Comparison of ENCODE assay signal across 8 cellular contexts in the genomic region with DNA sequence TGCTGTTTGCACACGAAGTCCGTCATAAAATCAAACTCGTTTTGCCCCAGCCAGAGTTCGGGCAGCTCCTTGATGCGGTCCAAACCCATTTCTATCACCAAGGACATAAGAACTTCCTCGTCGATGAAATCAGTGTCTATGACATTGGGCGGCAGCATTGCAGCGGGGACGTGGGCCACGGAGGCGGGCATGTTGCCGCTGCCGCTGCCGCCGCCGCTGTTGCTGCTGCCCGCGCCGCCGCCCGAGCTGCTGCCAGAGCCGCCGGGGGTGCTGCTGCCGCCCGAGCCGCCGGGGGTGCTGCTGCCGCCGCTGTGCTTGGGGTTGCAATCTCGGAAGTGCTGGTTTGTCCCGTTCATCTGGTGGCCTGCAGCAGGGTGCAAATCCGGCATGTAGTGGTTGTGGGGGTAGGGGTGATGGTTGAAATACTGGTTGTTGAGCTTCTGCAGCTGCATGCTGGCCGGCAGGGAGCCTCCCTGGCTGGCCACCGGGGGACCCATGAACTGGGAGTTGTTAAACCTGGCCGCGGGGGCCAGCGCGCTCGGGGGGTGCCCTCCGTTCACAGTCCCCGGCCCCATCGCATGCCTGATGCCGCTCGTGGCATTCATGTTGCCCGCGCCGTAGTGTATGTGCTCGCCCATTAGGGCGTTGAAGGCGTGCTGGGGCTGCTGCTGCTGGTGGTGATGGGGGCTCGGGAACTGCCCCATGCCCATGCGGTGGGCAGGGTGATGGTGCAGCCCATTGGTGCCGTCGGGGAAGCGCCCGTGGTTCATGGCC. TPM values are rescaled to one million over a fixed set of nuclear protein-coding genes. Genes with fewer than 3 reads are reported as not detected.
DNase-seq lines count a peak whose midpoint lies in the region; ATAC-seq and TF ChIP-seq lines count a peak whose summit lies in the region.

No MANE protein-coding gene starts in this region.

- POLR2A ChIA-PET in CD8-positive, alpha-beta memory T cell (lab: Charles Lee), result interaction anchor here (0.6 to 3.0 kb wide), 17 partner anchors 82 to 600 kb away, joined by 3 to 32 read pairs (median 4); a partner anchor contains a TSS

- CTCF ChIA-PET in CD8-positive, alpha-beta memory T cell (lab: Charles Lee), result interaction anchor here (0.8 to 4.4 kb wide), 21 partner anchors 8 to 678 kb away, joined by 3 to 35 read pairs (median 4); a partner anchor contains a TSS

- peak overlapping the region; percentile 98 to 100 (median 100) for H3K4me3 Mint-ChIP-seq in CD8-positive, alpha-beta memory T cell
- H3K4me3 Mint-ChIP-seq in activated naive CD8-positive, alpha-beta T cell treated with anti-CD3 and anti-CD28 coated beads, Interleukin-2, amount 50 U/mL, for 24 hours, result peak overlapping the region; percentile 98

- peaks cover 39 to 50% (median 44%) of the 10 kb centered on the region in 3 donors for H3K4me1 Mint-ChIP-seq in CD8-positive, alpha-beta memory T cell
- H3K4me1 Mint-ChIP-seq in activated naive CD8-positive, alpha-beta T cell treated with anti-CD3 and anti-CD28 coated beads, Interleukin-2, amount 50 U/mL, for 24 hours, result peaks cover 53% of the 10 kb centered on the region

- H3K4me1 ChIP-seq in CD8-positive, alpha-beta memory T cell (ENCODE audit: insufficient read depth, low read length), result peaks cover 42% of the 10 kb centered on the region
- H3K4me1 ChIP-seq in HUES6 (ENCODE audit: control insufficient read depth, insufficient read depth, low read length) (peaks cover 41% of the 10 kb centered on the region), rectal smooth muscle tissue (ENCODE audit: control insufficient read depth, insufficient read depth, low read length) (peaks cover 20% of the 10 kb centered on the region), vagina (peaks cover 41% of the 10 kb centered on the region)

- TF ChIP-seq POLR2A in vagina (IDR thresholded peaks at IDR 0.05), result peak in 1 of 2 donors; percentile 11

- no peaks in the 10 kb centered on the region for H3K27me3 ChIP-seq in CD8-positive, alpha-beta memory T cell (ENCODE audit: insufficient read depth, low read length, poor library complexity, severe bottlenecking)
- H3K27me3 ChIP-seq in HUES6 (ENCODE audit: control insufficient read depth, insufficient read depth, low read length) (no peaks in the 10 kb centered on the region), rectal smooth muscle tissue (ENCODE audit: control insufficient read depth, insufficient read depth, low read length) (no peaks in the 10 kb centered on the region), vagina (no peaks in the 10 kb centered on the region)

- no peak for TF ChIP-seq CTCF in vagina (IDR thresholded peaks at IDR 0.05)

- peak; percentile 55 to 84 (median 75) for DNase-seq in CD8-positive, alpha-beta memory T cell
- peak; percentile 74 for DNase-seq in activated naive CD8-positive, alpha-beta T cell treated with anti-CD3 and anti-CD28 coated beads, Interleukin-2, amount 50 U/mL, for 24 hours
- DNase-seq in left cardiac atrium (peak; percentile 76), vagina (ENCODE audit: extremely low spot score in 2 of 2) (no peak)

- peak overlapping the region; percentile 96 for H3K27ac ChIP-seq in CD8-positive, alpha-beta memory T cell (ENCODE audit: low read depth, low read length)
- peak overlapping the region; percentile 95; the same call in 1 of the 2 replicates for H3K27ac ChIP-seq in HUES6 (ENCODE audit: low read depth, low read length)
- peak overlapping the region; percentile 93 for H3K27ac ChIP-seq in rectal smooth muscle tissue (ENCODE audit: low read depth, low read length)
- peak overlapping the region; percentile 98 for H3K27ac ChIP-seq in vagina

- H3K36me3 ChIP-seq in CD8-positive, alpha-beta memory T cell (ENCODE audit: insufficient read depth, low read length), result no peaks in the 10 kb centered on the region
- H3K36me3 ChIP-seq in HUES6 (ENCODE audit: control insufficient read depth, insufficient read depth, low read length) (peaks cover 23% of the 10 kb centered on the region), rectal smooth muscle tissue (ENCODE audit: control insufficient read depth, insufficient read depth, low read length) (peaks cover 6% of the 10 kb centered on the region), vagina (peaks cover 0 to 9% of the 10 kb centered on the region in 2 donors)

- intact Hi-C loops in left cardiac atrium (cut with DNase I) (loop anchor here (5.0 to 10.0 kb wide), 4 partner anchors 391 to 701 kb away; no protein-coding TSS in a partner anchor), vagina (cut with DNase I) (loop anchor here (10.0 kb wide), 1 partner anchor 161 kb away; no protein-coding TSS in a partner anchor)

- H3K27me3 Mint-ChIP-seq in CD8-positive, alpha-beta memory T cell, result peaks cover 0 to 4% of the 10 kb centered on the region in 2 donors
- peaks cover 2% of the 10 kb centered on the region for H3K27me3 Mint-ChIP-seq in activated naive CD8-positive, alpha-beta T cell treated with anti-CD3 and anti-CD28 coated beads, Interleukin-2, amount 50 U/mL, for 24 hours

- peak; percentile 23 for ATAC-seq in GM19463 (IDR thresholded peaks at IDR 0.05; ENCODE audit: unreplicated experiment)
- ATAC-seq in SK-N-SH treated with all-trans-retinoic acid at 6 μM for 48 hours, result peak; percentile 5
- peak; percentile 10 for ATAC-seq in activated naive CD8-positive, alpha-beta T cell treated with anti-CD3 and anti-CD28 coated beads, Interleukin-2, amount 50 U/mL, for 24 hours
- peak; percentile 6 to 7 for ATAC-seq in left cardiac atrium

- H3K9ac ChIP-seq in HUES6 (ENCODE audit: low read length), result peak overlapping the region; percentile 99
- H3K9ac ChIP-seq in rectal smooth muscle tissue (ENCODE audit: low read length), result peak overlapping the region; percentile 91

- peak overlapping the region; percentile 97 to 100 (median 98) for H3K27ac Mint-ChIP-seq in CD8-positive, alpha-beta memory T cell
- peak overlapping the region; percentile 98 for H3K27ac Mint-ChIP-seq in activated naive CD8-positive, alpha-beta T cell treated with anti-CD3 and anti-CD28 coated beads, Interleukin-2, amount 50 U/mL, for 24 hours

- no peaks in the 10 kb centered on the region for H3K9me3 Mint-ChIP-seq in CD8-positive, alpha-beta memory T cell
- no peaks in the 10 kb centered on the region for H3K9me3 Mint-ChIP-seq in activated naive CD8-positive, alpha-beta T cell treated with anti-CD3 and anti-CD28 coated beads, Interleukin-2, amount 50 U/mL, for 24 hours

- H3K36me3 Mint-ChIP-seq in CD8-positive, alpha-beta memory T cell, result peaks cover 3 to 50% (median 11%) of the 10 kb centered on the region in 3 donors
- peaks cover 9% of the 10 kb centered on the region for H3K36me3 Mint-ChIP-seq in activated naive CD8-positive, alpha-beta T cell treated with anti-CD3 and anti-CD28 coated beads, Interleukin-2, amount 50 U/mL, for 24 hours (ENCODE audit: low read depth)

- no peaks in the 10 kb centered on the region for H3K9me3 ChIP-seq in CD8-positive, alpha-beta memory T cell (ENCODE audit: low read length)
- H3K9me3 ChIP-seq in HUES6 (ENCODE audit: control insufficient read depth, insufficient read depth, low read depth, low read length) (no peaks in the 10 kb centered on the region), vagina (no peaks in the 10 kb centered on the region)

- peak overlapping the region; percentile 98 for H3K4me3 ChIP-seq in CD8-positive, alpha-beta memory T cell (ENCODE audit: low read length)
- H3K4me3 ChIP-seq in HUES6 (ENCODE audit: low read depth, low read length) (peak overlapping the region; percentile 98), rectal smooth muscle tissue (ENCODE audit: low read length) (peak overlapping the region; percentile 83), vagina (peak overlapping the region; percentile 62 to 97)

TF ChIP-seq in SK-N-SH treated with all-trans-retinoic acid at 6 μM for 48 hours, 23 proteins besides CTCF, POLR2A, EP300 and RAD21 (continues in another document):
- no peak for TF ChIP-seq ISL1 (CRISPR knock-in tag; IDR thresholded peaks at IDR 0.05)
- TF ChIP-seq, protein P1, sequence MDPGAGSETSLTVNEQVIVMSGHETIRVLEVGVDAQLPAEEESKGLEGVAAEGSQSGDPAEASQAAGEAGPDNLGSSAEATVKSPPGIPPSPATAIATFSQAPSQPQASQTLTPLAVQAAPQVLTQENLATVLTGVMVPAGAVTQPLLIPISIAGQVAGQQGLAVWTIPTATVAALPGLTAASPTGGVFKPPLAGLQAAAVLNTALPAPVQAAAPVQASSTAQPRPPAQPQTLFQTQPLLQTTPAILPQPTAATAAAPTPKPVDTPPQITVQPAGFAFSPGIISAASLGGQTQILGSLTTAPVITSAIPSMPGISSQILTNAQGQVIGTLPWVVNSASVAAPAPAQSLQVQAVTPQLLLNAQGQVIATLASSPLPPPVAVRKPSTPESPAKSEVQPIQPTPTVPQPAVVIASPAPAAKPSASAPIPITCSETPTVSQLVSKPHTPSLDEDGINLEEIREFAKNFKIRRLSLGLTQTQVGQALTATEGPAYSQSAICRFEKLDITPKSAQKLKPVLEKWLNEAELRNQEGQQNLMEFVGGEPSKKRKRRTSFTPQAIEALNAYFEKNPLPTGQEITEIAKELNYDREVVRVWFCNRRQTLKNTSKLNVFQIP (CRISPR knock-in tag; IDR thresholded peaks at IDR 0.05; ENCODE audit: borderline replicate concordance, low read depth), result no peak
- no peak for TF ChIP-seq ZFP3 (CRISPR knock-in tag; IDR thresholded peaks at IDR 0.05)
- no peak for TF ChIP-seq ZC3H10 (CRISPR knock-in tag; IDR thresholded peaks at IDR 0.05)
- no peak for TF ChIP-seq GLIS3 (CRISPR knock-in tag; IDR thresholded peaks at IDR 0.05)
- no peak for TF ChIP-seq ARNTL (CRISPR knock-in tag; IDR thresholded peaks at IDR 0.05; ENCODE audit: borderline replicate concordance, low read depth)
- no peak for TF ChIP-seq ZNF565 (CRISPR knock-in tag; conservative IDR thresholded peaks at IDR 0.05; ENCODE audit: low read depth)
- no peak for TF ChIP-seq TCF4 (CRISPR knock-in tag; IDR thresholded peaks at IDR 0.05; ENCODE audit: borderline replicate concordance)
- no peak for TF ChIP-seq RARB (CRISPR knock-in tag; IDR thresholded peaks at IDR 0.05)

RNA-seq across cellular contexts. Expression of a gene that starts 1.1 kb away (rescaled TPM):
- total RNA-seq in CD8-positive, alpha-beta memory T cell, result 10 to 100 TPM; 68.6 to 69.8 TPM
- 53.8 TPM for polyA plus RNA-seq in CD8-positive, alpha-beta memory T cell
- total RNA-seq in left cardiac atrium (100 to 1,000 TPM in 1 of 2 donors, 10 to 100 TPM in 1; 51.3 to 121 TPM), vagina (132 TPM)

Comparison
In these comparisons a context has a peak if more than half of its experiments do, and no peak if none do; other contexts are left out.
1. DNase-seq: peak in CD8-positive, alpha-beta memory T cell (5 of 5), activated naive CD8-positive, alpha-beta T cell treated with anti-CD3 and anti-CD28 coated beads, Interleukin-2, amount 50 U/mL, for 24 hours (single experiment) and left cardiac atrium (single experiment); none in vagina (0 of 2).
2. Peak in every context shown above with its lines, with median percentiles within 50 percentile points of each other: H3K27ac ChIP-seq, H3K4me3 ChIP-seq and ATAC-seq.